Comparison of ENCODE assay signal across 1 cellular context in the genomic region with DNA sequence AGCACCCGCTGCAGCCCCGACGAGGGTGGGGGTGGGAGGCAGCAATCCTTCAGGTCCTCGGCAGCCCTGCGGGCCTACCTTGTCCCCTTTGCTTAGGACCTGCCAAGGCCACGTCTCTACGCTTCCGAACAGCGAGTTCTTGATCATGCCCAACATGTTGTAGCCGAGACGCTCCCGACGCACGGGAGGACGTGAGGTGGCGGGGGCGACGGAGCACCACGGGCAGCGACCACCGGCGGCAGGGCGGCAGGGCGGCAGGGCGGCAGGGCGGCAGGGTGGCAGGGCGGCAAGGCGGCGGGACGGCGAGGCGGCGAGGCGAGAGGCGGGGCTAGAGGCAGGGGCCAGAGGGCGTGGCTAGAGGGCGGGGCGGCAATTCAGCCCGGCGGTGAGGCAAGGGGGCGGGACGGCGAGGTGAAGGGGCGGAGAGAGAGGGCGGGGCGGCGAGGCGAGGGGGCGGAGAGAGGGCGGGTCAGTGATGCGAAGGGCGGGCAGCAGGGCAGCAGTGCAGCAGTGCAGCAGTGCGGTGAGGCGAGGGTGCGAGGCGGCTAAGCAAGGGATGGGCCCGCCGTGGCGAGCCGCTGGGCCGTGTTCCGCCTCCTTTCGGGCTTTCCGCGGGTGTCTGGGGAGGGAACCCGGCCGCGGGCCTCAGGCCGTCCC.
TF ChIP-seq lines count a peak whose summit lies in the region.

A gene with protein sequence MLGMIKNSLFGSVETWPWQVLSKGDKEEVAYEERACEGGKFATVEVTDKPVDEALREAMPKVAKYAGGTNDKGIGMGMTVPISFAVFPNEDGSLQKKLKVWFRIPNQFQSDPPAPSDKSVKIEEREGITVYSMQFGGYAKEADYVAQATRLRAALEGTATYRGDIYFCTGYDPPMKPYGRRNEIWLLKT (minus strand): TSS at position 307 of the 657 bp plus-strand sequence. CDS start 151 bp downstream, at position 156.

TF ChIP-seq in HEK293, 187 proteins besides CTCF, POLR2A, EP300 and RAD21 (continued from another document and continues in another):
- TF ChIP-seq, protein P1, sequence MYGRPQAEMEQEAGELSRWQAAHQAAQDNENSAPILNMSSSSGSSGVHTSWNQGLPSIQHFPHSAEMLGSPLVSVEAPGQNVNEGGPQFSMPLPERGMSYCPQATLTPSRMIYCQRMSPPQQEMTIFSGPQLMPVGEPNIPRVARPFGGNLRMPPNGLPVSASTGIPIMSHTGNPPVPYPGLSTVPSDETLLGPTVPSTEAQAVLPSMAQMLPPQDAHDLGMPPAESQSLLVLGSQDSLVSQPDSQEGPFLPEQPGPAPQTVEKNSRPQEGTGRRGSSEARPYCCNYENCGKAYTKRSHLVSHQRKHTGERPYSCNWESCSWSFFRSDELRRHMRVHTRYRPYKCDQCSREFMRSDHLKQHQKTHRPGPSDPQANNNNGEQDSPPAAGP (tag by site-specific recombination; IDR thresholded peaks at IDR 0.05), result 0 out of 2 replicates have a peak, but pooled peaks have one; percentile 16
- TF ChIP-seq ZNF350 (tag by site-specific recombination; IDR thresholded peaks at IDR 0.05), result no peak
- no peak for TF ChIP-seq ZNF677 (tag by site-specific recombination; IDR thresholded peaks at IDR 0.05)
- TF ChIP-seq KLF10 (tag by site-specific recombination; IDR thresholded peaks at IDR 0.05), result 0 out of 2 replicates have a peak, but pooled peaks have one; percentile 34
- no peak for TF ChIP-seq ZNF16 (tag by site-specific recombination; IDR thresholded peaks at IDR 0.05; ENCODE audit: low read depth)
- no peak for TF ChIP-seq ZNF624 (tag by site-specific recombination; IDR thresholded peaks at IDR 0.05)
- TF ChIP-seq ZFP69B (tag by site-specific recombination; IDR thresholded peaks at IDR 0.05), result peak; percentile 82
- TF ChIP-seq, protein P2, sequence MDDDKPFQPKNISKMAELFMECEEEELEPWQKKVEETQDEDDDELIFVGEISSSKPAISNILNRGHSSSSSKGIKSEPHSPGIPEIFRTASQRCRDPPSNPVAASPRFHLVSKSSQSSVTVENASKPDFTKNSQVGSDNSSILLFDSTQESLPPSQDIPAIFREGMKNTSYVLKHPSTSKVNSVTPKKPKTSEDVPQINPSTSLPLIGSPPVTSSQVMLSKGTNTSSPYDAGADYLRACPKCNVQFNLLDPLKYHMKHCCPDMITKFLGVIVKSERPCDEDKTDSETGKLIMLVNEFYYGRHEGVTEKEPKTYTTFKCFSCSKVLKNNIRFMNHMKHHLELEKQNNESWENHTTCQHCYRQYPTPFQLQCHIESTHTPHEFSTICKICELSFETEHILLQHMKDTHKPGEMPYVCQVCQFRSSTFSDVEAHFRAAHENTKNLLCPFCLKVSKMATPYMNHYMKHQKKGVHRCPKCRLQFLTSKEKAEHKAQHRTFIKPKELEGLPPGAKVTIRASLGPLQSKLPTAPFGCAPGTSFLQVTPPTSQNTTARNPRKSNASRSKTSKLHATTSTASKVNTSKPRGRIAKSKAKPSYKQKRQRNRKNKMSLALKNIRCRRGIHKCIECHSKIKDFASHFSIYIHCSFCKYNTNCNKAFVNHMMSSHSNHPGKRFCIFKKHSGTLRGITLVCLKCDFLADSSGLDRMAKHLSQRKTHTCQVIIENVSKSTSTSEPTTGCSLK (tag by site-specific recombination; IDR thresholded peaks at IDR 0.05), result no peak
- no peak for TF ChIP-seq ZNF596 (tag by site-specific recombination; IDR thresholded peaks at IDR 0.05)
- TF ChIP-seq ZNF658 (tag by site-specific recombination; IDR thresholded peaks at IDR 0.05), result no peak
- no peak for TF ChIP-seq PRDM1 (tag by site-specific recombination; IDR thresholded peaks at IDR 0.05)
- TF ChIP-seq, protein P3, sequence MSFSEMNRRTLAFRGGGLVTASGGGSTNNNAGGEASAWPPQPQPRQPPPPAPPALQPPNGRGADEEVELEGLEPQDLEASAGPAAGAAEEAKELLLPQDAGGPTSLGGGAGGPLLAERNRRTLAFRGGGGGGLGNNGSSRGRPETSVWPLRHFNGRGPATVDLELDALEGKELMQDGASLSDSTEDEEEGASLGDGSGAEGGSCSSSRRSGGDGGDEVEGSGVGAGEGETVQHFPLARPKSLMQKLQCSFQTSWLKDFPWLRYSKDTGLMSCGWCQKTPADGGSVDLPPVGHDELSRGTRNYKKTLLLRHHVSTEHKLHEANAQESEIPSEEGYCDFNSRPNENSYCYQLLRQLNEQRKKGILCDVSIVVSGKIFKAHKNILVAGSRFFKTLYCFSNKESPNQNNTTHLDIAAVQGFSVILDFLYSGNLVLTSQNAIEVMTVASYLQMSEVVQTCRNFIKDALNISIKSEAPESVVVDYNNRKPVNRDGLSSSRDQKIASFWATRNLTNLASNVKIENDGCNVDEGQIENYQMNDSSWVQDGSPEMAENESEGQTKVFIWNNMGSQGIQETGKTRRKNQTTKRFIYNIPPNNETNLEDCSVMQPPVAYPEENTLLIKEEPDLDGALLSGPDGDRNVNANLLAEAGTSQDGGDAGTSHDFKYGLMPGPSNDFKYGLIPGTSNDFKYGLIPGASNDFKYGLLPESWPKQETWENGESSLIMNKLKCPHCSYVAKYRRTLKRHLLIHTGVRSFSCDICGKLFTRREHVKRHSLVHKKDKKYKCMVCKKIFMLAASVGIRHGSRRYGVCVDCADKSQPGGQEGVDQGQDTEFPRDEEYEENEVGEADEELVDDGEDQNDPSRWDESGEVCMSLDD (tag by site-specific recombination; IDR thresholded peaks at IDR 0.05), result no peak
- TF ChIP-seq KLF1 (tag by site-specific recombination; IDR thresholded peaks at IDR 0.05), result peak; percentile 89
- no peak for TF ChIP-seq ZNF202 (tag by site-specific recombination; IDR thresholded peaks at IDR 0.05; ENCODE audit: borderline replicate concordance)
- TF ChIP-seq ZNF121 (tag by site-specific recombination; IDR thresholded peaks at IDR 0.05), result no peak; the same call in 1 of the 2 replicates
- peak; percentile 63 for TF ChIP-seq ZFHX2 (tag by site-specific recombination; conservative IDR thresholded peaks at IDR 0.05)
- 0 out of 2 replicates have a peak, but pooled peaks have one; percentile 43 for TF ChIP-seq ZNF777 (tag by site-specific recombination; IDR thresholded peaks at IDR 0.05; ENCODE audit: borderline replicate concordance)
- no peak for TF ChIP-seq ZNF701 (tag by site-specific recombination; IDR thresholded peaks at IDR 0.05)
- TF ChIP-seq ZNF776 (tag by site-specific recombination; IDR thresholded peaks at IDR 0.05; ENCODE audit: borderline replicate concordance), result no peak
- 0 out of 2 replicates have a peak, but pooled peaks have one; percentile 31 for TF ChIP-seq ZNF843 (tag by site-specific recombination; IDR thresholded peaks at IDR 0.05)
- peak; percentile 40 for TF ChIP-seq ZNF341 (tag by site-specific recombination; IDR thresholded peaks at IDR 0.05; ENCODE audit: low read depth)
- TF ChIP-seq HOXD13 (CRISPR knock-in tag; IDR thresholded peaks at IDR 0.05; ENCODE audit: borderline replicate concordance), result no peak
- no peak for TF ChIP-seq ZNF555 (tag by site-specific recombination; conservative IDR thresholded peaks at IDR 0.05)
- TF ChIP-seq ZNF10 (tag by site-specific recombination; IDR thresholded peaks at IDR 0.05), result 0 out of 2 replicates have a peak, but pooled peaks have one; percentile 32
- peak; percentile 98 for TF ChIP-seq ZBTB8A (tag by site-specific recombination; IDR thresholded peaks at IDR 0.05)
- TF ChIP-seq ZNF600 (tag by site-specific recombination; IDR thresholded peaks at IDR 0.05), result peak; percentile 61
- TF ChIP-seq EGR2 (tag by site-specific recombination; IDR thresholded peaks at IDR 0.05; ENCODE audit: low read depth), result peak; percentile 74
- 0 out of 2 replicates have a peak, but pooled peaks have one; percentile 20 for TF ChIP-seq ZNF324 (tag by site-specific recombination; IDR thresholded peaks at IDR 0.05)
- TF ChIP-seq, protein P4, sequence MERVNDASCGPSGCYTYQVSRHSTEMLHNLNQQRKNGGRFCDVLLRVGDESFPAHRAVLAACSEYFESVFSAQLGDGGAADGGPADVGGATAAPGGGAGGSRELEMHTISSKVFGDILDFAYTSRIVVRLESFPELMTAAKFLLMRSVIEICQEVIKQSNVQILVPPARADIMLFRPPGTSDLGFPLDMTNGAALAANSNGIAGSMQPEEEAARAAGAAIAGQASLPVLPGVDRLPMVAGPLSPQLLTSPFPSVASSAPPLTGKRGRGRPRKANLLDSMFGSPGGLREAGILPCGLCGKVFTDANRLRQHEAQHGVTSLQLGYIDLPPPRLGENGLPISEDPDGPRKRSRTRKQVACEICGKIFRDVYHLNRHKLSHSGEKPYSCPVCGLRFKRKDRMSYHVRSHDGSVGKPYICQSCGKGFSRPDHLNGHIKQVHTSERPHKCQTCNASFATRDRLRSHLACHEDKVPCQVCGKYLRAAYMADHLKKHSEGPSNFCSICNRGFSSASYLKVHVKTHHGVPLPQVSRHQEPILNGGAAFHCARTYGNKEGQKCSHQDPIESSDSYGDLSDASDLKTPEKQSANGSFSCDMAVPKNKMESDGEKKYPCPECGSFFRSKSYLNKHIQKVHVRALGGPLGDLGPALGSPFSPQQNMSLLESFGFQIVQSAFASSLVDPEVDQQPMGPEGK (tag by site-specific recombination; IDR thresholded peaks at IDR 0.05), result peak; percentile 57; the same call in 1 of the 2 replicates
- no peak for TF ChIP-seq BCL11A (tag by site-specific recombination; IDR thresholded peaks at IDR 0.05; ENCODE audit: low read depth)
- TF ChIP-seq ZSCAN16 (tag by site-specific recombination; IDR thresholded peaks at IDR 0.05), result no peak
- no peak for TF ChIP-seq ZNF707 (tag by site-specific recombination; IDR thresholded peaks at IDR 0.05)
- no peak for TF ChIP-seq RBAK (tag by site-specific recombination; IDR thresholded peaks at IDR 0.05)
- no peak for TF ChIP-seq ZNF274 (IDR thresholded peaks at IDR 0.05; ENCODE audit: low read length)
- TF ChIP-seq ZNF274 (tag by site-specific recombination; IDR thresholded peaks at IDR 0.05; ENCODE audit: borderline replicate concordance), result no peak
- TF ChIP-seq ZNF211 (tag by site-specific recombination; IDR thresholded peaks at IDR 0.05; ENCODE audit: low read depth), result no peak
- no peak for TF ChIP-seq ZNF138 (tag by site-specific recombination; IDR thresholded peaks at IDR 0.05; ENCODE audit: borderline replicate concordance)
- TF ChIP-seq GLIS1 (tag by site-specific recombination; IDR thresholded peaks at IDR 0.05), result no peak
- TF ChIP-seq REPIN1 (tag by site-specific recombination; IDR thresholded peaks at IDR 0.05; ENCODE audit: low read depth), result no peak
- TF ChIP-seq ZFP41 (tag by site-specific recombination; IDR thresholded peaks at IDR 0.05; ENCODE audit: borderline replicate concordance), result no peak
- TF ChIP-seq, protein P5, sequence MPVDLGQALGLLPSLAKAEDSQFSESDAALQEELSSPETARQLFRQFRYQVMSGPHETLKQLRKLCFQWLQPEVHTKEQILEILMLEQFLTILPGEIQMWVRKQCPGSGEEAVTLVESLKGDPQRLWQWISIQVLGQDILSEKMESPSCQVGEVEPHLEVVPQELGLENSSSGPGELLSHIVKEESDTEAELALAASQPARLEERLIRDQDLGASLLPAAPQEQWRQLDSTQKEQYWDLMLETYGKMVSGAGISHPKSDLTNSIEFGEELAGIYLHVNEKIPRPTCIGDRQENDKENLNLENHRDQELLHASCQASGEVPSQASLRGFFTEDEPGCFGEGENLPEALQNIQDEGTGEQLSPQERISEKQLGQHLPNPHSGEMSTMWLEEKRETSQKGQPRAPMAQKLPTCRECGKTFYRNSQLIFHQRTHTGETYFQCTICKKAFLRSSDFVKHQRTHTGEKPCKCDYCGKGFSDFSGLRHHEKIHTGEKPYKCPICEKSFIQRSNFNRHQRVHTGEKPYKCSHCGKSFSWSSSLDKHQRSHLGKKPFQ (tag by site-specific recombination; IDR thresholded peaks at IDR 0.05), result no peak
- peak; percentile 43; the same call in 1 of the 2 replicates for TF ChIP-seq ZSCAN30 (tag by site-specific recombination; IDR thresholded peaks at IDR 0.05)
- 0 out of 2 replicates have a peak, but pooled peaks have one; percentile 22 for TF ChIP-seq ZNF629 (tag by site-specific recombination; IDR thresholded peaks at IDR 0.05)
- TF ChIP-seq, protein P6, sequence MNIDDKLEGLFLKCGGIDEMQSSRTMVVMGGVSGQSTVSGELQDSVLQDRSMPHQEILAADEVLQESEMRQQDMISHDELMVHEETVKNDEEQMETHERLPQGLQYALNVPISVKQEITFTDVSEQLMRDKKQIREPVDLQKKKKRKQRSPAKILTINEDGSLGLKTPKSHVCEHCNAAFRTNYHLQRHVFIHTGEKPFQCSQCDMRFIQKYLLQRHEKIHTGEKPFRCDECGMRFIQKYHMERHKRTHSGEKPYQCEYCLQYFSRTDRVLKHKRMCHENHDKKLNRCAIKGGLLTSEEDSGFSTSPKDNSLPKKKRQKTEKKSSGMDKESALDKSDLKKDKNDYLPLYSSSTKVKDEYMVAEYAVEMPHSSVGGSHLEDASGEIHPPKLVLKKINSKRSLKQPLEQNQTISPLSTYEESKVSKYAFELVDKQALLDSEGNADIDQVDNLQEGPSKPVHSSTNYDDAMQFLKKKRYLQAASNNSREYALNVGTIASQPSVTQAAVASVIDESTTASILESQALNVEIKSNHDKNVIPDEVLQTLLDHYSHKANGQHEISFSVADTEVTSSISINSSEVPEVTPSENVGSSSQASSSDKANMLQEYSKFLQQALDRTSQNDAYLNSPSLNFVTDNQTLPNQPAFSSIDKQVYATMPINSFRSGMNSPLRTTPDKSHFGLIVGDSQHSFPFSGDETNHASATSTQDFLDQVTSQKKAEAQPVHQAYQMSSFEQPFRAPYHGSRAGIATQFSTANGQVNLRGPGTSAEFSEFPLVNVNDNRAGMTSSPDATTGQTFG (tag by site-specific recombination; IDR thresholded peaks at IDR 0.05; ENCODE audit: borderline replicate concordance), result no peak
- TF ChIP-seq WT1 (tag by site-specific recombination; IDR thresholded peaks at IDR 0.05), result no peak
- TF ChIP-seq ZBTB1 (tag by site-specific recombination; IDR thresholded peaks at IDR 0.05), result no peak
- TF ChIP-seq ZNF112 (tag by site-specific recombination; IDR thresholded peaks at IDR 0.05), result no peak
- no peak for TF ChIP-seq BCL11B (tag by site-specific recombination; IDR thresholded peaks at IDR 0.05; ENCODE audit: low read depth)
- peak; percentile 40; the same call in 1 of the 2 replicates for TF ChIP-seq SP7 (tag by site-specific recombination; IDR thresholded peaks at IDR 0.05)
- no peak for TF ChIP-seq ZNF248 (tag by site-specific recombination; IDR thresholded peaks at IDR 0.05)
- TF ChIP-seq GLI4 (tag by site-specific recombination; IDR thresholded peaks at IDR 0.05), result no peak
- peak; percentile 96 for TF ChIP-seq SP2 (tag by site-specific recombination; IDR thresholded peaks at IDR 0.05)
- TF ChIP-seq ZNF571 (tag by site-specific recombination; IDR thresholded peaks at IDR 0.05), result no peak
- TF ChIP-seq ZNF76 (tag by site-specific recombination; IDR thresholded peaks at IDR 0.05; ENCODE audit: borderline replicate concordance, low read depth), result peak; percentile 39; the same call in 1 of the 2 replicates
- TF ChIP-seq ZNF585B (tag by site-specific recombination; IDR thresholded peaks at IDR 0.05), result no peak
- TF ChIP-seq MZF1 (tag by site-specific recombination; IDR thresholded peaks at IDR 0.05; ENCODE audit: borderline replicate concordance), result no peak
- TF ChIP-seq ZNF155 (tag by site-specific recombination; IDR thresholded peaks at IDR 0.05), result no peak
- 0 out of 2 replicates have a peak, but pooled peaks have one; percentile 21 for TF ChIP-seq ZNF561 (tag by site-specific recombination; IDR thresholded peaks at IDR 0.05; ENCODE audit: borderline replicate concordance)
- TF ChIP-seq ZNF558 (tag by site-specific recombination; IDR thresholded peaks at IDR 0.05), result no peak
- no peak for TF ChIP-seq ZNF214 (tag by site-specific recombination; IDR thresholded peaks at IDR 0.05; ENCODE audit: borderline replicate concordance)
- no peak for TF ChIP-seq ZNF266 (tag by site-specific recombination; IDR thresholded peaks at IDR 0.05; ENCODE audit: low read depth)
- TF ChIP-seq ZSCAN23 (tag by site-specific recombination; IDR thresholded peaks at IDR 0.05), result no peak
